ENCODE assay signal across 1 cellular context in genomic region chr18:24497052-24497754, GRCh38.
TF ChIP-seq lines count a peak whose summit lies in the region.

No MANE protein-coding gene starts in this region.

TF ChIP-seq in SK-N-SH, 30 proteins besides CTCF, POLR2A, EP300 and RAD21 (continued from another document):
- TF ChIP-seq REST (IDR thresholded peaks at IDR 0.05; ENCODE audit: low read depth, low read length) (no peak), ZBTB33 (IDR thresholded peaks at IDR 0.05; ENCODE audit: borderline replicate concordance, low read depth) (no peak), MXI1 (IDR thresholded peaks at IDR 0.05; ENCODE audit: low read depth, low read length) (no peak), POLR2AphosphoS5 (IDR thresholded peaks at IDR 0.05; ENCODE audit: low read depth, low read length) (no peak), GATA2 (CRISPR knock-in tag; IDR thresholded peaks at IDR 0.05) (no peak)
- TF ChIP-seq, protein P1, sequence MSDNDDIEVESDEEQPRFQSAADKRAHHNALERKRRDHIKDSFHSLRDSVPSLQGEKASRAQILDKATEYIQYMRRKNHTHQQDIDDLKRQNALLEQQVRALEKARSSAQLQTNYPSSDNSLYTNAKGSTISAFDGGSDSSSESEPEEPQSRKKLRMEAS (IDR thresholded peaks at IDR 0.05; ENCODE audit: low read depth) = no peak
TF ChIP-seq in SK-N-SH: peak in this region for 6.
